In genomic region chr9:137818286-137818685, GRCh38 we compare ENCODE assay signal across 21 cellular contexts. TPM values are rescaled to one million over a fixed set of nuclear protein-coding genes. Genes with fewer than 3 reads are reported as not detected.
"Had no signal": no experiment of that assay in that cellular context is flagged by ENCODE, and none has a peak within 500 bp of the region (broad histone marks: within the 10 kb centered on the region; RNA-seq: fewer than 3 reads in every experiment).

No MANE protein-coding gene starts in this region.

- DNase-seq: effector memory CD4-positive, alpha-beta T cell; heart right ventricle; hypothalamus; lower lobe of right lung; mesenchymal stem cell; naive B cell; right cardiac atrium; small intestine; stimulated activated CD4-positive, alpha-beta T cell treated with anti-CD3 and anti-CD28 coated beads, Interleukin-2, amount 100 ng/mL, for 48 hours; tibial artery; upper lobe of left lung had no signal

- H3K27ac ChIP-seq: epithelial cell of prostate, esophagus muscularis mucosa, gastrocnemius medialis, heart right ventricle, lower lobe of right lung, tibial artery, upper lobe of left lung, vagina had no signal

- H3K27ac Mint-ChIP-seq: nephron; stimulated activated naive CD8-positive, alpha-beta T cell treated with anti-CD3 and anti-CD28 coated beads, Interleukin-15, Interleukin-2, amounts not matched to agents 100 ng/mL and 50 ng/mL, for 24 hours had no signal

- H3K4me1 ChIP-seq: esophagus muscularis mucosa, gastrocnemius medialis, heart right ventricle, lower lobe of right lung, tibial artery, vagina had no signal

- ATAC-seq: gastrocnemius medialis, heart right ventricle, left lobe of liver, lower lobe of right lung, right cardiac atrium had no signal

- H3K9me3 Mint-ChIP-seq: stimulated activated naive CD8-positive, alpha-beta T cell treated with anti-CD3 and anti-CD28 coated beads, Interleukin-15, Interleukin-2, amounts not matched to agents 100 ng/mL and 50 ng/mL, for 24 hours had no signal

- H3K27me3 Mint-ChIP-seq: naive B cell; stimulated activated naive CD8-positive, alpha-beta T cell treated with anti-CD3 and anti-CD28 coated beads, Interleukin-15, Interleukin-2, amounts not matched to agents 100 ng/mL and 50 ng/mL, for 24 hours had no signal

- H3K4me3 ChIP-seq: esophagus muscularis mucosa, gastrocnemius medialis, heart right ventricle, lower lobe of right lung, tibial artery, upper lobe of left lung, vagina had no signal

- H3K4me1 Mint-ChIP-seq: nephron had no signal

- FAIRE-seq: endometrium, islet of Langerhans, small intestine had no signal

- H3K27me3 ChIP-seq: esophagus muscularis mucosa, gastrocnemius medialis, heart right ventricle, tibial artery, upper lobe of left lung, vagina had no signal

- H3K9me3 ChIP-seq: gastrocnemius medialis, upper lobe of left lung had no signal

- H3K4me3 Mint-ChIP-seq: naive B cell; nephron; stimulated activated naive CD8-positive, alpha-beta T cell treated with anti-CD3 and anti-CD28 coated beads, Interleukin-15, Interleukin-2, amounts not matched to agents 100 ng/mL and 50 ng/mL, for 24 hours had no signal

RNA-seq across cellular contexts. Expression of gene CACNA1B, which starts 59.3 kb away (rescaled TPM):
- total RNA-seq: left lobe of liver, omental fat pad had no signal
